14 cellular contexts compared by ENCODE assay signal in genomic region chr2:30310955-30311354, GRCh38.
DNase-seq lines count a peak whose midpoint lies in the region; ATAC-seq, FAIRE-seq and TF ChIP-seq lines count a peak whose summit lies in the region.
"Had no signal": no experiment of that assay in that cellular context is flagged by ENCODE, and none has a peak within 500 bp of the region (broad histone marks: within the 10 kb centered on the region; RNA-seq: fewer than 3 reads in every experiment).

No MANE protein-coding gene starts in this region.

- intact Hi-C loops in activated T-helper 1 cell treated with anti-CD3 and anti-CD28 coated beads, Interleukin-12 subunit alpha, Interleukin-12 subunit beta, Interleukin-2, Interleukin-4 antibody, amounts not matched to agents 30 ng/mL and 10 ng/mL and 1 ng/mL, durations not matched to agents 14 hours and 24 hours and 36 hours (cut with micrococcal nuclease) = no loop called here
- intact Hi-C loops in lower leg skin (cut with DNase I; ENCODE audit: low total_unique reads) = no loop called here

- peak overlapping the region; percentile 40 for H3K27ac Mint-ChIP-seq in activated T-helper 1 cell treated with anti-CD3 and anti-CD28 coated beads, Interleukin-12 subunit alpha, Interleukin-12 subunit beta, Interleukin-2, Interleukin-4 antibody, amounts not matched to agents 30 ng/mL and 10 ng/mL and 1 ng/mL, durations not matched to agents 14 hours and 24 hours and 36 hours

- H3K4me3 ChIP-seq in BLaER1 treated with 17β-estradiol and CSF1 and Interleukin-3, amounts not matched to agents 10 nM and 100 nM = no peak overlapping the region
- H3K4me3 ChIP-seq in lower leg skin (ENCODE audit: low read depth, poor library complexity, severe bottlenecking) = no peak overlapping the region
- H3K4me3 ChIP-seq in upper lobe of left lung = no peak overlapping the region
- H3K4me3 ChIP-seq: body of pancreas, SJSA1 had no signal

- TF ChIP-seq POLR2A in lower leg skin (IDR thresholded peaks at IDR 0.05) (no peak), upper lobe of left lung (IDR thresholded peaks at IDR 0.05) (no peak)

- TF ChIP-seq CTCF in lower leg skin (IDR thresholded peaks at IDR 0.05) (no peak), upper lobe of left lung (IDR thresholded peaks at IDR 0.05) (no peak)

- H3K36me3 ChIP-seq in BLaER1 treated with 17β-estradiol and CSF1 and Interleukin-3, amounts not matched to agents 10 nM and 100 nM = no peaks in the 10 kb centered on the region
- no peaks in the 10 kb centered on the region for H3K36me3 ChIP-seq in upper lobe of left lung
- H3K36me3 ChIP-seq: SJSA1 had no signal

- no peaks in the 10 kb centered on the region for H3K27me3 Mint-ChIP-seq in activated T-helper 1 cell treated with anti-CD3 and anti-CD28 coated beads, Interleukin-12 subunit alpha, Interleukin-12 subunit beta, Interleukin-2, Interleukin-4 antibody, amounts not matched to agents 30 ng/mL and 10 ng/mL and 1 ng/mL, durations not matched to agents 14 hours and 24 hours and 36 hours (ENCODE audit: insufficient read depth)

- H3K9me3 Mint-ChIP-seq in activated T-helper 1 cell treated with anti-CD3 and anti-CD28 coated beads, Interleukin-12 subunit alpha, Interleukin-12 subunit beta, Interleukin-2, Interleukin-4 antibody, amounts not matched to agents 30 ng/mL and 10 ng/mL and 1 ng/mL, durations not matched to agents 14 hours and 24 hours and 36 hours = peaks cover 20% of the 10 kb centered on the region

- peak overlapping the region in 6 of 11 experiments; percentile 15 to 51 (median 40); a peak in 10 of 22 replicates for H3K4me2 ChIP-seq in BLaER1 treated with 17β-estradiol and CSF1 and Interleukin-3, amounts not matched to agents 10 nM and 100 nM

- no peaks in the 10 kb centered on the region for H4K20me1 ChIP-seq in BLaER1 treated with 17β-estradiol and CSF1 and Interleukin-3, amounts not matched to agents 10 nM and 100 nM

- POLR2A ChIA-PET in HEK293T (lab: Yijun Ruan, JAX) = no interaction called here

- no peak overlapping the region for H3K4me3 Mint-ChIP-seq in activated T-helper 1 cell treated with anti-CD3 and anti-CD28 coated beads, Interleukin-12 subunit alpha, Interleukin-12 subunit beta, Interleukin-2, Interleukin-4 antibody, amounts not matched to agents 30 ng/mL and 10 ng/mL and 1 ng/mL, durations not matched to agents 14 hours and 24 hours and 36 hours

- peaks cover 0 to 27% (median 10%) of the 10 kb centered on the region in 11 experiments; a peak in 11 of 22 replicates for H3K9me3 ChIP-seq in BLaER1 treated with 17β-estradiol and CSF1 and Interleukin-3, amounts not matched to agents 10 nM and 100 nM (replicated peaks in 1 of 11)
- H3K9me3 ChIP-seq in upper lobe of left lung = no peaks in the 10 kb centered on the region
- H3K9me3 ChIP-seq: body of pancreas, SJSA1 had no signal

- DNase-seq in GM19239 (ENCODE audit: insufficient read length, low spot score) (no peak), lower leg skin (ENCODE audit: low spot score in 2 of 2) (no peak), HEK293T (ENCODE audit: extremely low spot score) (no peak), upper lobe of left lung (no peak), ureter (ENCODE audit: low spot score) (no peak)
- no peak for DNase-seq in activated T-helper 1 cell treated with anti-CD3 and anti-CD28 coated beads, Interleukin-12 subunit alpha, Interleukin-12 subunit beta, Interleukin-2, Interleukin-4 antibody, amounts not matched to agents 30 ng/mL and 10 ng/mL and 1 ng/mL, durations not matched to agents 14 hours and 24 hours and 36 hours (ENCODE audit: low spot score)
- DNase-seq: activated CD8-positive, alpha-beta memory T cell treated with anti-CD3 and anti-CD28 coated beads for 24 hours; body of pancreas; NCI-H2227 treated with DMSO at 0.1 percent for 48 hours; small intestine had no signal

- ATAC-seq in HG02852 (IDR thresholded peaks at IDR 0.05; ENCODE audit: unreplicated experiment) = peak; percentile 76
- ATAC-seq in upper lobe of left lung (ENCODE audit: low FRiP score in 2 of 2) = no peak
- ATAC-seq: body of pancreas, esophagus mucosa had no signal

- WGBS in lower leg skin, 2 donors = 87 to 92% methylated on average over 5 of the region's 5 CpGs
- WGBS in upper lobe of left lung, 2 donors = 86 to 88% methylated on average over 5 of the region's 5 CpGs

- CTCF ChIA-PET in HEK293T (lab: Yijun Ruan, JAX) = interaction anchor here (1.0 kb wide), 1 partner anchor 10 kb away, joined by 3 read pairs; no protein-coding TSS in a partner anchor

- peaks cover 7% of the 10 kb centered on the region for H3K36me3 Mint-ChIP-seq in activated T-helper 1 cell treated with anti-CD3 and anti-CD28 coated beads, Interleukin-12 subunit alpha, Interleukin-12 subunit beta, Interleukin-2, Interleukin-4 antibody, amounts not matched to agents 30 ng/mL and 10 ng/mL and 1 ng/mL, durations not matched to agents 14 hours and 24 hours and 36 hours (ENCODE audit: low read depth)

- H3K4me1 ChIP-seq in BLaER1 treated with 17β-estradiol and CSF1 and Interleukin-3, amounts not matched to agents 10 nM and 100 nM = peaks cover 0 to 16% (median 7%) of the 10 kb centered on the region in 10 experiments; a peak in 11 of 20 replicates
- no peaks in the 10 kb centered on the region for H3K4me1 ChIP-seq in upper lobe of left lung
- H3K4me1 ChIP-seq: body of pancreas, SJSA1 had no signal

- H3K27me3 ChIP-seq in BLaER1 treated with 17β-estradiol and CSF1 and Interleukin-3, amounts not matched to agents 10 nM and 100 nM = no peaks in the 10 kb centered on the region
- no peaks in the 10 kb centered on the region for H3K27me3 ChIP-seq in upper lobe of left lung
- H3K27me3 ChIP-seq: body of pancreas, SJSA1 had no signal

- H3K27ac ChIP-seq in BLaER1 treated with 17β-estradiol and CSF1 and Interleukin-3, amounts not matched to agents 10 nM and 100 nM = no peak overlapping the region
- H3K27ac ChIP-seq in upper lobe of left lung = no peak overlapping the region
- H3K27ac ChIP-seq: body of pancreas, SJSA1 had no signal

- FAIRE-seq in GM19239 (lab: Jason Lieb, UNC) = peak; percentile 68
- FAIRE-seq: small intestine had no signal

- peaks cover 37% of the 10 kb centered on the region for H3K4me1 Mint-ChIP-seq in activated T-helper 1 cell treated with anti-CD3 and anti-CD28 coated beads, Interleukin-12 subunit alpha, Interleukin-12 subunit beta, Interleukin-2, Interleukin-4 antibody, amounts not matched to agents 30 ng/mL and 10 ng/mL and 1 ng/mL, durations not matched to agents 14 hours and 24 hours and 36 hours (ENCODE audit: low read depth)

- H3K9ac ChIP-seq in BLaER1 treated with 17β-estradiol and CSF1 and Interleukin-3, amounts not matched to agents 10 nM and 100 nM = no peak overlapping the region; a peak in 1 of 22 replicates

- no peak for TF ChIP-seq EP300 in upper lobe of left lung (IDR thresholded peaks at IDR 0.05)

TF ChIP-seq in HEK293T, 16 proteins besides CTCF, POLR2A, EP300 and RAD21:
- TF ChIP-seq NFRKB (IDR thresholded peaks at IDR 0.05) (no peak), L3MBTL2 (conservative IDR thresholded peaks at IDR 0.05) (no peak), TARDBP (IDR thresholded peaks at IDR 0.05) (no peak), ZNF384 (IDR thresholded peaks at IDR 0.05) (no peak), CTBP1 (IDR thresholded peaks at IDR 0.05; ENCODE audit: borderline replicate concordance) (no peak), SUZ12 (IDR thresholded peaks at IDR 0.05) (no peak), ARNT (IDR thresholded peaks at IDR 0.05) (no peak), BHLHE40 (IDR thresholded peaks at IDR 0.05; ENCODE audit: borderline replicate concordance) (no peak), SP1 (IDR thresholded peaks at IDR 0.05) (no peak), FOXM1 (IDR thresholded peaks at IDR 0.05; ENCODE audit: borderline replicate concordance) (no peak), ELF4 (IDR thresholded peaks at IDR 0.05) (no peak), LEF1 (IDR thresholded peaks at IDR 0.05; ENCODE audit: borderline replicate concordance) (no peak), HDGF (IDR thresholded peaks at IDR 0.05; ENCODE audit: borderline replicate concordance) (no peak), FOXK2 (IDR thresholded peaks at IDR 0.05) (no peak), FOXA1 (IDR thresholded peaks at IDR 0.05) (no peak)
- TF ChIP-seq, protein P1, sequence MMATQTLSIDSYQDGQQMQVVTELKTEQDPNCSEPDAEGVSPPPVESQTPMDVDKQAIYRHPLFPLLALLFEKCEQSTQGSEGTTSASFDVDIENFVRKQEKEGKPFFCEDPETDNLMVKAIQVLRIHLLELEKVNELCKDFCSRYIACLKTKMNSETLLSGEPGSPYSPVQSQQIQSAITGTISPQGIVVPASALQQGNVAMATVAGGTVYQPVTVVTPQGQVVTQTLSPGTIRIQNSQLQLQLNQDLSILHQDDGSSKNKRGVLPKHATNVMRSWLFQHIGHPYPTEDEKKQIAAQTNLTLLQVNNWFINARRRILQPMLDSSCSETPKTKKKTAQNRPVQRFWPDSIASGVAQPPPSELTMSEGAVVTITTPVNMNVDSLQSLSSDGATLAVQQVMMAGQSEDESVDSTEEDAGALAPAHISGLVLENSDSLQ (IDR thresholded peaks at IDR 0.05) = no peak
TF ChIP-seq in HEK293T: peak in this region for 0.
